In genomic region chr14:69043598-69044267, GRCh38 we compare ENCODE assay signal across 11 cellular contexts.
DNase-seq lines count a peak whose midpoint lies in the region; ATAC-seq lines count a peak whose summit lies in the region.
"Had no signal": no experiment of that assay in that cellular context is flagged by ENCODE, and none has a peak within 500 bp of the region (broad histone marks: within the 10 kb centered on the region; RNA-seq: fewer than 3 reads in every experiment).

No MANE protein-coding gene starts in this region.

- H3K79me1 ChIP-seq in mesendoderm (ENCODE audit: low read length): no peaks in the 10 kb centered on the region

- no peak overlapping the region for H3K4me2 ChIP-seq in mesendoderm (ENCODE audit: low read length)

- H2BK15ac ChIP-seq in mesendoderm (replicated peaks; ENCODE audit: low read depth): no peak overlapping the region

- no peak overlapping the region for H4K8ac ChIP-seq in mesendoderm (ENCODE audit: low read depth, low read length)

- peak overlapping the region; percentile 12 for H3K23ac ChIP-seq in mesendoderm (ENCODE audit: low read length)

- no peak overlapping the region for H2BK5ac ChIP-seq in mesendoderm (ENCODE audit: low read length)

- H3K4me3 ChIP-seq in mesendoderm (ENCODE audit: low read length): no peak overlapping the region

- H3K27me3 ChIP-seq in mesendoderm (ENCODE audit: insufficient read depth, low read length, poor library complexity): no peaks in the 10 kb centered on the region

- DNase-seq in DMS 273 (lab: John Stamatoyannopoulos, UW; ENCODE audit: unreplicated experiment) (peak; percentile 34), DMS 273 treated with DMSO at 0.1 percent for 48 hours (lab: John Stamatoyannopoulos, UW) (no peak), dermis blood vessel endothelial cell (peak; percentile 75), mesendoderm (no peak), ureter (ENCODE audit: low spot score) (peak; percentile 52), H4 (ENCODE audit: low spot score) (no peak)
- DNase-seq: activated CD8-positive, alpha-beta memory T cell treated with anti-CD3 and anti-CD28 coated beads for 24 hours; NCI-H226 had no signal

- H3K18ac ChIP-seq in mesendoderm (ENCODE audit: low read length): no peak overlapping the region

- WGBS in mesendoderm (ENCODE audit: extremely low coverage, insufficient coverage, low lambda C conversion rate): no CpG with 5 or more reads among the region's 8 CpGs

- H3K4ac ChIP-seq in mesendoderm (ENCODE audit: low read depth, low read length): no peak overlapping the region

- H2AK5ac ChIP-seq in mesendoderm (ENCODE audit: low read length): no peak overlapping the region

- no peak overlapping the region for H2BK120ac ChIP-seq in mesendoderm (ENCODE audit: low read depth, low read length)

- peak overlapping the region; percentile 35 for H3K56ac ChIP-seq in mesendoderm (ENCODE audit: low read length)

- H3K36me3 ChIP-seq in mesendoderm (ENCODE audit: control insufficient read depth, insufficient read depth, low read length): no peaks in the 10 kb centered on the region

- no peak for ATAC-seq in GM21381 (IDR thresholded peaks at IDR 0.05; ENCODE audit: unreplicated experiment)
- ATAC-seq in GM21360 (IDR thresholded peaks at IDR 0.05; ENCODE audit: unreplicated experiment): no peak

- no peak overlapping the region for H3K9ac ChIP-seq in mesendoderm (ENCODE audit: low read length)

- no peak overlapping the region for H3K27ac ChIP-seq in mesendoderm (ENCODE audit: low read depth, low read length)
- H3K27ac ChIP-seq: 22Rv1 had no signal

- H3K79me2 ChIP-seq in mesendoderm (ENCODE audit: control insufficient read depth, insufficient read depth, low read length): no peaks in the 10 kb centered on the region

- no peak overlapping the region for H4K5ac ChIP-seq in mesendoderm (ENCODE audit: low read length)

- H3K4me1 ChIP-seq in mesendoderm (ENCODE audit: control insufficient read depth, low read depth, low read length): peaks cover 18% of the 10 kb centered on the region

Comparison
In these comparisons a context has a peak if more than half of its experiments do, and no peak if none do; other contexts are left out.
1. DNase-seq: peak in DMS 273 (single experiment), dermis blood vessel endothelial cell (single experiment) and ureter (single experiment); none in DMS 273 treated with DMSO at 0.1 percent for 48 hours (single experiment), mesendoderm (single experiment) and H4 (single experiment).